In genomic region chr11:69198891-69199582, GRCh38 we compare ENCODE assay signal across 23 cellular contexts. TPM values are rescaled to one million over a fixed set of nuclear protein-coding genes. Genes with fewer than 3 reads are reported as not detected.
"Had no signal": no experiment of that assay in that cellular context is flagged by ENCODE, and none has a peak within 500 bp of the region (broad histone marks: within the 10 kb centered on the region; RNA-seq: fewer than 3 reads in every experiment).

No MANE protein-coding gene starts in this region.

- H3K27ac Mint-ChIP-seq: memory B cell; natural killer cell treated with Interleukin-12 subunit alpha and Interleukin-12 subunit beta and Interleukin-15 and Interleukin-18, amount 100 ng/mL, for 72 hours; stimulated activated naive B cell treated with anti-CD40 and anti-IgM and Interleukin-4, amounts not matched to agents 10 μg/mL and 1 μg/mL and 100 μg/mL, for 72 hours had no signal

- H3K4me1 Mint-ChIP-seq: immature natural killer cell had no signal

- H3K4me3 ChIP-seq: esophagus muscularis mucosa, gastrocnemius medialis, left ventricle myocardium inferior, lower lobe of right lung, pancreas, prostate gland, stomach, thoracic aorta, transverse colon had no signal

- H3K27me3 ChIP-seq: pancreas, transverse colon had no signal

- H3K9me3 ChIP-seq: esophagus muscularis mucosa, gastrocnemius medialis, left ventricle myocardium inferior, lower lobe of right lung, pancreas, prostate gland, stomach, thoracic aorta, transverse colon had no signal

- H3K27ac ChIP-seq: epithelial cell of prostate, esophagus muscularis mucosa, gastrocnemius medialis, left ventricle myocardium inferior, lower lobe of right lung, pancreas, prostate gland, stomach, thoracic aorta, transverse colon had no signal

- FAIRE-seq: endometrium, keratinocyte, pancreas had no signal

- H3K4me3 Mint-ChIP-seq: immature natural killer cell; memory B cell; natural killer cell treated with Interleukin-12 subunit alpha and Interleukin-12 subunit beta and Interleukin-15 and Interleukin-18, amount 100 ng/mL, for 72 hours; stimulated activated naive B cell treated with anti-CD40 and anti-IgM and Interleukin-4, amounts not matched to agents 10 μg/mL and 1 μg/mL and 100 μg/mL, for 72 hours had no signal

- H3K36me3 ChIP-seq: esophagus muscularis mucosa, gastrocnemius medialis, left ventricle myocardium inferior, lower lobe of right lung, pancreas, prostate gland, stomach, thoracic aorta, transverse colon had no signal

- H3K4me1 ChIP-seq: gastrocnemius medialis, lower lobe of right lung, pancreas, prostate gland, stomach, transverse colon had no signal

- DNase-seq: effector memory CD4-positive, alpha-beta T cell; gastrocnemius medialis; immature natural killer cell; left ventricle myocardium inferior; lower lobe of right lung; midbrain; occipital lobe; pancreas; stimulated activated CD4-positive, alpha-beta T cell treated with anti-CD3 and anti-CD28 coated beads, Interleukin-2, amount 100 ng/mL, for 24 hours; stimulated activated CD4-positive, alpha-beta T cell treated with anti-CD3 and anti-CD28 coated beads, Interleukin-4, amount 100 ng/mL, for 4 hours; stimulated activated naive B cell treated with anti-CD40 and anti-IgM and Interleukin-4, amounts not matched to agents 10 μg/mL and 1 μg/mL and 100 μg/mL, for 72 hours; stomach; substantia nigra; transverse colon had no signal

- ATAC-seq: gastrocnemius medialis; lower lobe of right lung; natural killer cell treated with Interleukin-12 subunit alpha and Interleukin-12 subunit beta and Interleukin-15 and Interleukin-18, amount 100 ng/mL, for 72 hours; pancreas; sciatic nerve; stimulated activated naive B cell treated with anti-CD40 and anti-IgM and Interleukin-4, amounts not matched to agents 10 μg/mL and 1 μg/mL and 100 μg/mL, for 72 hours had no signal

- H3K36me3 Mint-ChIP-seq: immature natural killer cell; natural killer cell treated with Interleukin-12 subunit alpha and Interleukin-12 subunit beta and Interleukin-15 and Interleukin-18, amount 100 ng/mL, for 72 hours had no signal

RNA-seq across cellular contexts. Expression of gene SMIM38, which starts 43.3 kb away (rescaled TPM):
- total RNA-seq: left ventricle myocardium inferior, lower lobe of right lung had no signal
- polyA plus RNA-seq: immature natural killer cell, keratinocyte had no signal
